ENCODE assay signal across 1 cellular context in the genomic region with DNA sequence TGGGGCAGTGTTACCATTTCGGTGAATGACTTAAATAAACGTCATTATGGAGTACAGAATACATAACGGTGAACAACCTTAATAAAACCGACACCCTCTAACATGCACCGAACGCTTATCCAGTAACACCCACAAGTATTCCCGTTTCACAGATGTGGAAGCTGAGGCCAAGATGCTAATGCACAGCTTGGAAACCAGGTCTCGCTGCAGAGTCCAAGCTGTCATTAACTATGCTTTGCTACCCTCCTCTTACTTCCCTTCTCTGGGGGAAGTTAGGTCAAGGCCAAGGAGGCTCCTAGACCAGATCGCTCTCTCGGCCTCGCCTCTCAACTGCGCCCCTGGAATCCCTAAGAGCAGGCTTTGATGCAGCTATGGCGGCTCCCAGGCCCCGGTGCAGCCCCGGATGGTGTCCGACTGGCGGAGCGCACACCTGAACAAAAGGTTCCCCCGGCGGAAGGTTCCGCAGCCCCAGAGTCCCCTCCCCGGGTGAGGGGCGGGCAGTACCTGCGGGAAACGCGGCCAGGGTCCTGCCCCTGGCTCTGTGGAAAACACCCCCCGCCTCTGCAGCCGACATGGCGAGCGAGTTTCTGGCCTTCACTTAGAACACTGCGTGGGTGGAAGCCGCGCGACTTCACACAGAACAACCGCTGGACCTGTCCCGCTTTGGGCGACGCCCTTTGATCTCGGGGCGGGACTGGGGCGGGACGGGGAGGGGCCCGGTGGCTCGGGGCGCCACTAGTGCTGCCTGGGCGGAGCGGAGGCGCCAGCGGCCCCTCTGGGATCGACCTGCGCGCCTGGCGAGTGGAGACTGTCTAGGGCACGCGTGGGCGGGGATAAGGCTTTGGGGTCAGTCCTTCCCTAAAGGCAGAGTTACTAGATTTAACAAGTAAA.
TF ChIP-seq lines count a peak whose summit lies in the region.

A gene with protein sequence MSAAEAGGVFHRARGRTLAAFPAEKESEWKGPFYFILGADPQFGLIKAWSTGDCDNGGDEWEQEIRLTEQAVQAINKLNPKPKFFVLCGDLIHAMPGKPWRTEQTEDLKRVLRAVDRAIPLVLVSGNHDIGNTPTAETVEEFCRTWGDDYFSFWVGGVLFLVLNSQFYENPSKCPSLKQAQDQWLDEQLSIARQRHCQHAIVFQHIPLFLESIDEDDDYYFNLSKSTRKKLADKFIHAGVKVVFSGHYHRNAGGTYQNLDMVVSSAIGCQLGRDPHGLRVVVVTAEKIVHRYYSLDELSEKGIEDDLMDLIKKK (minus strand): TSS at position 685 of the 891 bp plus-strand sequence. CDS start 111 bp downstream, at position 574.

TF ChIP-seq in IMR-90, 13 proteins besides CTCF, POLR2A, EP300 and RAD21 (continued from another document):
- no peak for TF ChIP-seq NFE2L2 (IDR thresholded peaks at IDR 0.05; ENCODE audit: low read depth, low read length)
- no peak for TF ChIP-seq RFX5 (IDR thresholded peaks at IDR 0.05; ENCODE audit: low read depth, low read length)
- TF ChIP-seq, protein P1, sequence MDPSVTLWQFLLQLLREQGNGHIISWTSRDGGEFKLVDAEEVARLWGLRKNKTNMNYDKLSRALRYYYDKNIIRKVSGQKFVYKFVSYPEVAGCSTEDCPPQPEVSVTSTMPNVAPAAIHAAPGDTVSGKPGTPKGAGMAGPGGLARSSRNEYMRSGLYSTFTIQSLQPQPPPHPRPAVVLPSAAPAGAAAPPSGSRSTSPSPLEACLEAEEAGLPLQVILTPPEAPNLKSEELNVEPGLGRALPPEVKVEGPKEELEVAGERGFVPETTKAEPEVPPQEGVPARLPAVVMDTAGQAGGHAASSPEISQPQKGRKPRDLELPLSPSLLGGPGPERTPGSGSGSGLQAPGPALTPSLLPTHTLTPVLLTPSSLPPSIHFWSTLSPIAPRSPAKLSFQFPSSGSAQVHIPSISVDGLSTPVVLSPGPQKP (IDR thresholded peaks at IDR 0.05; ENCODE audit: borderline replicate concordance, low read depth, low read length) = no peak
- no peak for TF ChIP-seq MXI1 (IDR thresholded peaks at IDR 0.05; ENCODE audit: borderline replicate concordance, low read depth, low read length)
- peak; percentile 62; the same call in 1 of the 2 replicates for TF ChIP-seq MAZ (IDR thresholded peaks at IDR 0.05; ENCODE audit: borderline replicate concordance, low read depth, low read length)
- peak; percentile 20; the same call in 1 of the 2 replicates for TF ChIP-seq BHLHE40 (IDR thresholded peaks at IDR 0.05; ENCODE audit: low read depth, low read length)
- TF ChIP-seq CHD1 (IDR thresholded peaks at IDR 0.05; ENCODE audit: low read depth, low read length) = no peak
- no peak for TF ChIP-seq SMC3 (IDR thresholded peaks at IDR 0.05; ENCODE audit: low read depth, low read length)
- TF ChIP-seq, protein P2, sequence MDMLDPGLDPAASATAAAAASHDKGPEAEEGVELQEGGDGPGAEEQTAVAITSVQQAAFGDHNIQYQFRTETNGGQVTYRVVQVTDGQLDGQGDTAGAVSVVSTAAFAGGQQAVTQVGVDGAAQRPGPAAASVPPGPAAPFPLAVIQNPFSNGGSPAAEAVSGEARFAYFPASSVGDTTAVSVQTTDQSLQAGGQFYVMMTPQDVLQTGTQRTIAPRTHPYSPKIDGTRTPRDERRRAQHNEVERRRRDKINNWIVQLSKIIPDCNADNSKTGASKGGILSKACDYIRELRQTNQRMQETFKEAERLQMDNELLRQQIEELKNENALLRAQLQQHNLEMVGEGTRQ (IDR thresholded peaks at IDR 0.05; ENCODE audit: low read depth, low read length) = no peak
- TF ChIP-seq RCOR1 (IDR thresholded peaks at IDR 0.05; ENCODE audit: insufficient replicate concordance, low read length) = peak; percentile 89
